12 cellular contexts compared by ENCODE assay signal in the genomic region with DNA sequence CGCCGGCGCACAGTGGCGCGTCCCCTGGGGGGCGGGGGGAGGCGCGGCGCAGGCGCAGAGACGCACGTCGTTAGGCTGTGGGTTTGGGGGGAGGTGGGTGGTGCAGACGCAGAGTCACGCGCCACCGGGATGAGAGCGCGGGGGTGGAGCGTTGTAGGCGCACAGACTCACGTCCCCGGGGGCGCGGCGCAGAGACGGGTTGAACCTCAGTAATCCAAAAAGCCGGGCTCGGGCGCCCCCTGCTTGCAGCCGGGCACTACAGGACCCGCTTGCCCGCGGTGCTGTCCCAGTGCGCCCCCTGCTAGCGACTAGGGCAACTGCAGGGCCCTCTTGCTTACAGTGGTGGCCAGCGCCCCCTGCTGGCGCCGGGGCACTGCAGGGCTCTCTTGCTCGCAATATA. TPM values are rescaled to one million over a fixed set of nuclear protein-coding genes. Genes with fewer than 3 reads are reported as not detected.
A peak's percentile ranks its signal among the peaks of the same experiment; 100 is the strongest.
DNase-seq lines count a peak whose midpoint lies in the region; ATAC-seq and TF ChIP-seq lines count a peak whose summit lies in the region.
"Not testable (repeated sequence)": the region's sequence is repeated elsewhere in the genome, so short reads cannot be mapped to it uniquely, and the experiment has no call there.
"Had no signal": no experiment of that assay in that cellular context is flagged by ENCODE, and none has a peak within 500 bp of the region (broad histone marks: within the 10 kb centered on the region; RNA-seq: fewer than 3 reads in every experiment).

No MANE protein-coding gene starts in this region.

- not testable (repeated sequence) for TF ChIP-seq POLR2A in sigmoid colon (IDR thresholded peaks at IDR 0.05)

- not testable (repeated sequence) for H3K9me3 Mint-ChIP-seq in WTC11

- 91 to 100% methylated on average over 1 to 13 of the region's 40 CpGs for WGBS in heart right ventricle, 2 donors
- 93 to 99% methylated on average over 15 to 20 of the region's 40 CpGs for WGBS in sigmoid colon, 2 donors

- ATAC-seq in GM18867 (IDR thresholded peaks at IDR 0.05; ENCODE audit: unreplicated experiment) (peak; percentile 49), HG02588 (IDR thresholded peaks at IDR 0.05; ENCODE audit: unreplicated experiment) (peak; percentile 3), heart right ventricle (peak in 6 of 8 donors; percentile 14 to 69 (median 24))
- ATAC-seq in WTC11, mucosa of descending colon: not testable (repeated sequence)

- not testable (repeated sequence) for H3K9me3 ChIP-seq in heart right ventricle, mucosa of descending colon, sigmoid colon

- not testable (repeated sequence) for H3K4me1 Mint-ChIP-seq in WTC11

- TF ChIP-seq CTCF in WTC11 (IDR thresholded peaks at IDR 0.05) (peak; percentile 47; the same call in 1 of the 2 replicates), dorsolateral prefrontal cortex (IDR thresholded peaks at IDR 0.05 in 54 of 56, conservative IDR thresholded peaks at IDR 0.05 in 2 of 56; ENCODE audit: low read depth in 1 of 56, partially characterized antibody in 56 of 56) (peak in 9 of 56 donors; percentile 1 to 30 (median 14))
- TF ChIP-seq CTCF in heart right ventricle (IDR thresholded peaks at IDR 0.05); mucosa of descending colon (IDR thresholded peaks at IDR 0.05); sigmoid colon (IDR thresholded peaks at IDR 0.05): not testable (repeated sequence)

- not testable (repeated sequence) for DNase-seq in WTC11 (ENCODE audit: low spot score); heart right ventricle
- DNase-seq in dorsolateral prefrontal cortex (peak in 8 of 10 donors; percentile 3 to 71 (median 44)), mucosa of descending colon (peak in 2 of 3 donors; percentile 18 to 47), sigmoid colon (peak; percentile 41), ureter (ENCODE audit: low spot score) (peak; percentile 29)

- H3K27ac Mint-ChIP-seq in WTC11, result not testable (repeated sequence)

- not testable (repeated sequence) for H3K27me3 Mint-ChIP-seq in WTC11 (ENCODE audit: low read depth)

- H3K27ac ChIP-seq in dorsolateral prefrontal cortex, heart right ventricle, sigmoid colon: not testable (repeated sequence)

- POLR2A ChIA-PET in WTC11 (lab: Charles Lee), result not testable (repeated sequence)

- TF ChIP-seq EP300 in sigmoid colon (IDR thresholded peaks at IDR 0.05), result not testable (repeated sequence)

- not testable (repeated sequence) for H3K4me1 ChIP-seq in heart right ventricle; mucosa of descending colon (ENCODE audit: low read depth); sigmoid colon

- not testable (repeated sequence) for H3K4me3 Mint-ChIP-seq in WTC11

- intact Hi-C loops in dorsolateral prefrontal cortex (cut with DNase I); heart right ventricle (cut with DNase I); mucosa of descending colon (cut with DNase I, micrococcal nuclease); sigmoid colon (cut with DNase I): not testable (repeated sequence)

- CTCF ChIA-PET in WTC11 (lab: Charles Lee), result not testable (repeated sequence)

- not testable (repeated sequence) for H3K36me3 ChIP-seq in heart right ventricle; mucosa of descending colon (ENCODE audit: low read depth); sigmoid colon

- not testable (repeated sequence) for H3K27me3 ChIP-seq in dorsolateral prefrontal cortex, heart right ventricle, sigmoid colon

- not testable (repeated sequence) for H3K4me3 ChIP-seq in dorsolateral prefrontal cortex, heart right ventricle, mucosa of descending colon, sigmoid colon

- H3K36me3 Mint-ChIP-seq in WTC11, result not testable (repeated sequence)

RNA-seq across cellular contexts. Expression of a gene that starts 3.4 kb away (rescaled TPM):
- not detected in 3 replicates for total RNA-seq in WTC11 (2021)
- total RNA-seq in dorsolateral prefrontal cortex, result not detected
- total RNA-seq in heart right ventricle, result not detected
- polyA plus RNA-seq in heart right ventricle, result not detected
- total RNA-seq in mucosa of descending colon, result not detected
- not detected for total RNA-seq in sigmoid colon
- not detected for polyA plus RNA-seq in sigmoid colon
- total RNA-seq in ureter, result not detected
- total RNA-seq: CD8-positive, alpha-beta T cell; GM23248; HepG2; Peyer's patch had no signal
- polyA plus RNA-seq: GM23248, HepG2 had no signal

RNA-seq across cellular contexts. Expression of a gene that starts 47.5 kb away (rescaled TPM):
- 2.1 to 2.7 TPM (median 2.5 TPM) in 3 replicates for total RNA-seq in WTC11 (2021)
- total RNA-seq in dorsolateral prefrontal cortex, result 10 to 100 TPM in 119 of 120 experiments, 1 to 10 TPM in 1; 5.6 to 56.3 (median 27.1) TPM
- total RNA-seq in heart right ventricle, result 10 to 100 TPM in 1 of 10 donors, 1 to 10 TPM in 9; 2.6 to 13.0 (median 4.6) TPM
- 1 to 10 TPM; 2.5 to 4.9 TPM for polyA plus RNA-seq in heart right ventricle
- total RNA-seq in mucosa of descending colon, result 1 to 10 TPM; 3.2 to 6.7 (median 4.0) TPM
- 10 to 100 TPM in 1 of 4 donors, 1 to 10 TPM in 3; 2.5 to 12.5 (median 6.9) TPM for total RNA-seq in sigmoid colon
- 1 to 10 TPM in 2 of 3 donors, under 1 TPM in 1; 0.46 to 7.4 (median 1.2) TPM for polyA plus RNA-seq in sigmoid colon
- 23.5 TPM for total RNA-seq in ureter
- total RNA-seq: GM23248 had no signal
